1 cellular context compared by ENCODE assay signal in the genomic region with DNA sequence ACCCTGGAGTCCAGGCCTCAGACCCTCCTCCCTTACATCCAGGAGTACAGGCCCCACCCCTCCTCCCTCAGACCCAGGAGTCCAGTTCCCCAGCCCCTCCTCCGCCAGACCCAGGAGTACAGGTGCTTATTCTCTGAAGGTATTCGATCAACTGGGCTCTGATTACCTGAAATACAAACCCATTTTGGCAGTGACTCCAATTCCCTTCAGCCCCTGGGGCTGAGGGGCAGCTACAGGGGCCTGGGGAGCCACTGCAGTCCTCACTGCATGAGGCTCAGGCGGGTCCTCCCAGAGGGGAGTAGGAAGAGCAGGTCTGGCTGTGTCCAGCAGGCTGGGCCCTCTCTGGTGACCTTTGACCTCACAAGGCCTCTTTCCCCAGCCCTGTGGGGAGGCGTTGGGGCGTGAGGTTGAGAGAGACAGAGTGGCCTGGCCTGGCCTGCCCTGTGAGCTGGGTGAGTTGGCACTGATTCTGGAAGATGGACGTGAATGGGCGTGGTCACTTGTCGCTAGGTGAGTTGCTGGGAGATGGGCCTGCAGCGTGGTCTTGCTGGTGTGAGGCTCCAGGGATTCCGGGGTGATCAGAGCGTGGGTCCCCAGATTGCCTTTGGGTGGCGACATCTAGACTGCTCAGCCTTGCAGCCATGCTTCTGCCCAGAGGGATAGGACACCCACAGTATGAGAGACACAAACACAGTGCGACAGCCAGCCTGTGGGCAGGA.
TF ChIP-seq lines count a peak whose summit lies in the region.

No MANE protein-coding gene starts in this region.

TF ChIP-seq in HepG2, 621 proteins besides CTCF, POLR2A, EP300 and RAD21 (continued from another document and continues in another):
- peak; percentile 63 for TF ChIP-seq KDM5B (CRISPR knock-in tag; IDR thresholded peaks at IDR 0.05; ENCODE audit: borderline replicate concordance)
- peak; percentile 92 for TF ChIP-seq ZNF670 (CRISPR knock-in tag; IDR thresholded peaks at IDR 0.05; ENCODE audit: borderline replicate concordance)
- TF ChIP-seq ZNF569 (CRISPR knock-in tag; IDR thresholded peaks at IDR 0.05; ENCODE audit: borderline replicate concordance) = no peak
- TF ChIP-seq, protein P1, sequence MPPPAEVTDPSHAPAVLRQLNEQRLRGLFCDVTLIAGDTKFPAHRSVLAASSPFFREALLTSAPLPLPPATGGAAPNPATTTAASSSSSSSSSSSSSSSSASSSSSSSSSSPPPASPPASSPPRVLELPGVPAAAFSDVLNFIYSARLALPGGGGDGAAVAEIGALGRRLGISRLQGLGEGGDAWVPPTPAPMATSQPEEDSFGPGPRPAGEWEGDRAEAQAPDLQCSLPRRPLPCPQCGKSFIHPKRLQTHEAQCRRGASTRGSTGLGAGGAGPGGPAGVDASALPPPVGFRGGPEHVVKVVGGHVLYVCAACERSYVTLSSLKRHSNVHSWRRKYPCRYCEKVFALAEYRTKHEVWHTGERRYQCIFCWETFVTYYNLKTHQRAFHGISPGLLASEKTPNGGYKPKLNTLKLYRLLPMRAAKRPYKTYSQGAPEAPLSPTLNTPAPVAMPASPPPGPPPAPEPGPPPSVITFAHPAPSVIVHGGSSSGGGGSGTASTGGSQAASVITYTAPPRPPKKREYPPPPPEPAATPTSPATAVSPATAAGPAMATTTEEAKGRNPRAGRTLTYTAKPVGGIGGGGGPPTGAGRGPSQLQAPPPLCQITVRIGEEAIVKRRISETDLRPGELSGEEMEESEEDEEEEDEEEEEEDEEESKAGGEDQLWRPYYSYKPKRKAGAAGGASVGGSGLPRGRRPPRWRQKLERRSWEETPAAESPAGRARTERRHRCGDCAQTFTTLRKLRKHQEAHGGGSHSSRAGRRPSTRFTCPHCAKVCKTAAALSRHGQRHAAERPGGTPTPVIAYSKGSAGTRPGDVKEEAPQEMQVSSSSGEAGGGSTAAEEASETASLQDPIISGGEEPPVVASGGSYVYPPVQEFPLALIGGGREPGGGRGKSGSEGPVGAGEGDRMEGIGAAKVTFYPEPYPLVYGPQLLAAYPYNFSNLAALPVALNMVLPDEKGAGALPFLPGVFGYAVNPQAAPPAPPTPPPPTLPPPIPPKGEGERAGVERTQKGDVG (CRISPR knock-in tag; IDR thresholded peaks at IDR 0.05; ENCODE audit: borderline replicate concordance) = peak; percentile 61; the same call in 1 of the 2 replicates
- TF ChIP-seq ZNF7 (CRISPR knock-in tag; IDR thresholded peaks at IDR 0.05) = peak; percentile 82
- TF ChIP-seq, protein P2, sequence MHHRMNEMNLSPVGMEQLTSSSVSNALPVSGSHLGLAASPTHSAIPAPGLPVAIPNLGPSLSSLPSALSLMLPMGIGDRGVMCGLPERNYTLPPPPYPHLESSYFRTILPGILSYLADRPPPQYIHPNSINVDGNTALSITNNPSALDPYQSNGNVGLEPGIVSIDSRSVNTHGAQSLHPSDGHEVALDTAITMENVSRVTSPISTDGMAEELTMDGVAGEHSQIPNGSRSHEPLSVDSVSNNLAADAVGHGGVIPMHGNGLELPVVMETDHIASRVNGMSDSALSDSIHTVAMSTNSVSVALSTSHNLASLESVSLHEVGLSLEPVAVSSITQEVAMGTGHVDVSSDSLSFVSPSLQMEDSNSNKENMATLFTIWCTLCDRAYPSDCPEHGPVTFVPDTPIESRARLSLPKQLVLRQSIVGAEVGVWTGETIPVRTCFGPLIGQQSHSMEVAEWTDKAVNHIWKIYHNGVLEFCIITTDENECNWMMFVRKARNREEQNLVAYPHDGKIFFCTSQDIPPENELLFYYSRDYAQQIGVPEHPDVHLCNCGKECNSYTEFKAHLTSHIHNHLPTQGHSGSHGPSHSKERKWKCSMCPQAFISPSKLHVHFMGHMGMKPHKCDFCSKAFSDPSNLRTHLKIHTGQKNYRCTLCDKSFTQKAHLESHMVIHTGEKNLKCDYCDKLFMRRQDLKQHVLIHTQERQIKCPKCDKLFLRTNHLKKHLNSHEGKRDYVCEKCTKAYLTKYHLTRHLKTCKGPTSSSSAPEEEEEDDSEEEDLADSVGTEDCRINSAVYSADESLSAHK (CRISPR knock-in tag; IDR thresholded peaks at IDR 0.05; ENCODE audit: borderline replicate concordance) = no peak
- TF ChIP-seq, protein P3, sequence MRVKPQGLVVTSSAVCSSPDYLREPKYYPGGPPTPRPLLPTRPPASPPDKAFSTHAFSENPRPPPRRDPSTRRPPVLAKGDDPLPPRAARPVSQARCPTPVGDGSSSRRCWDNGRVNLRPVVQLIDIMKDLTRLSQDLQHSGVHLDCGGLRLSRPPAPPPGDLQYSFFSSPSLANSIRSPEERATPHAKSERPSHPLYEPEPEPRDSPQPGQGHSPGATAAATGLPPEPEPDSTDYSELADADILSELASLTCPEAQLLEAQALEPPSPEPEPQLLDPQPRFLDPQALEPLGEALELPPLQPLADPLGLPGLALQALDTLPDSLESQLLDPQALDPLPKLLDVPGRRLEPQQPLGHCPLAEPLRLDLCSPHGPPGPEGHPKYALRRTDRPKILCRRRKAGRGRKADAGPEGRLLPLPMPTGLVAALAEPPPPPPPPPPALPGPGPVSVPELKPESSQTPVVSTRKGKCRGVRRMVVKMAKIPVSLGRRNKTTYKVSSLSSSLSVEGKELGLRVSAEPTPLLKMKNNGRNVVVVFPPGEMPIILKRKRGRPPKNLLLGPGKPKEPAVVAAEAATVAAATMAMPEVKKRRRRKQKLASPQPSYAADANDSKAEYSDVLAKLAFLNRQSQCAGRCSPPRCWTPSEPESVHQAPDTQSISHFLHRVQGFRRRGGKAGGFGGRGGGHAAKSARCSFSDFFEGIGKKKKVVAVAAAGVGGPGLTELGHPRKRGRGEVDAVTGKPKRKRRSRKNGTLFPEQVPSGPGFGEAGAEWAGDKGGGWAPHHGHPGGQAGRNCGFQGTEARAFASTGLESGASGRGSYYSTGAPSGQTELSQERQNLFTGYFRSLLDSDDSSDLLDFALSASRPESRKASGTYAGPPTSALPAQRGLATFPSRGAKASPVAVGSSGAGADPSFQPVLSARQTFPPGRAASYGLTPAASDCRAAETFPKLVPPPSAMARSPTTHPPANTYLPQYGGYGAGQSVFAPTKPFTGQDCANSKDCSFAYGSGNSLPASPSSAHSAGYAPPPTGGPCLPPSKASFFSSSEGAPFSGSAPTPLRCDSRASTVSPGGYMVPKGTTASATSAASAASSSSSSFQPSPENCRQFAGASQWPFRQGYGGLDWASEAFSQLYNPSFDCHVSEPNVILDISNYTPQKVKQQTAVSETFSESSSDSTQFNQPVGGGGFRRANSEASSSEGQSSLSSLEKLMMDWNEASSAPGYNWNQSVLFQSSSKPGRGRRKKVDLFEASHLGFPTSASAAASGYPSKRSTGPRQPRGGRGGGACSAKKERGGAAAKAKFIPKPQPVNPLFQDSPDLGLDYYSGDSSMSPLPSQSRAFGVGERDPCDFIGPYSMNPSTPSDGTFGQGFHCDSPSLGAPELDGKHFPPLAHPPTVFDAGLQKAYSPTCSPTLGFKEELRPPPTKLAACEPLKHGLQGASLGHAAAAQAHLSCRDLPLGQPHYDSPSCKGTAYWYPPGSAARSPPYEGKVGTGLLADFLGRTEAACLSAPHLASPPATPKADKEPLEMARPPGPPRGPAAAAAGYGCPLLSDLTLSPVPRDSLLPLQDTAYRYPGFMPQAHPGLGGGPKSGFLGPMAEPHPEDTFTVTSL (CRISPR knock-in tag; IDR thresholded peaks at IDR 0.05; ENCODE audit: borderline replicate concordance) = peak; percentile 47
- no peak for TF ChIP-seq IKZF4 (CRISPR knock-in tag; IDR thresholded peaks at IDR 0.05; ENCODE audit: borderline replicate concordance, low read depth, not compliant biosample characterization)
- peak; percentile 63; the same call in 1 of the 2 replicates for TF ChIP-seq ZNF430 (CRISPR knock-in tag; IDR thresholded peaks at IDR 0.05)
- TF ChIP-seq ZNF572 (CRISPR knock-in tag; IDR thresholded peaks at IDR 0.05) = peak; percentile 71; the same call in 1 of the 2 replicates
- TF ChIP-seq SIN3A (IDR thresholded peaks at IDR 0.05; ENCODE audit: borderline replicate concordance, low read depth, low read length) = no peak
- TF ChIP-seq MTF2 (CRISPR knock-in tag; IDR thresholded peaks at IDR 0.05; ENCODE audit: borderline replicate concordance) = no peak
- no peak for TF ChIP-seq MAF1 (CRISPR knock-in tag; IDR thresholded peaks at IDR 0.05; ENCODE audit: borderline replicate concordance)
- TF ChIP-seq REL (CRISPR knock-in tag; conservative IDR thresholded peaks at IDR 0.05) = no peak
- TF ChIP-seq FOXA3 (CRISPR knock-in tag; IDR thresholded peaks at IDR 0.05) = no peak
- TF ChIP-seq, protein P4, sequence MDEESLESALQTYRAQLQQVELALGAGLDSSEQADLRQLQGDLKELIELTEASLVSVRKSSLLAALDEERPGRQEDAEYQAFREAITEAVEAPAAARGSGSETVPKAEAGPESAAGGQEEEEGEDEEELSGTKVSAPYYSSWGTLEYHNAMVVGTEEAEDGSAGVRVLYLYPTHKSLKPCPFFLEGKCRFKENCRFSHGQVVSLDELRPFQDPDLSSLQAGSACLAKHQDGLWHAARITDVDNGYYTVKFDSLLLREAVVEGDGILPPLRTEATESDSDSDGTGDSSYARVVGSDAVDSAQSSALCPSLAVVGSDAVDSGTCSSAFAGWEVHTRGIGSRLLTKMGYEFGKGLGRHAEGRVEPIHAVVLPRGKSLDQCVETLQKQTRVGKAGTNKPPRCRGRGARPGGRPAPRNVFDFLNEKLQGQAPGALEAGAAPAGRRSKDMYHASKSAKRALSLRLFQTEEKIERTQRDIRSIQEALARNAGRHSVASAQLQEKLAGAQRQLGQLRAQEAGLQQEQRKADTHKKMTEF (CRISPR knock-in tag; IDR thresholded peaks at IDR 0.05) = no peak; the same call in 1 of the 2 replicates
- TF ChIP-seq, protein P5, sequence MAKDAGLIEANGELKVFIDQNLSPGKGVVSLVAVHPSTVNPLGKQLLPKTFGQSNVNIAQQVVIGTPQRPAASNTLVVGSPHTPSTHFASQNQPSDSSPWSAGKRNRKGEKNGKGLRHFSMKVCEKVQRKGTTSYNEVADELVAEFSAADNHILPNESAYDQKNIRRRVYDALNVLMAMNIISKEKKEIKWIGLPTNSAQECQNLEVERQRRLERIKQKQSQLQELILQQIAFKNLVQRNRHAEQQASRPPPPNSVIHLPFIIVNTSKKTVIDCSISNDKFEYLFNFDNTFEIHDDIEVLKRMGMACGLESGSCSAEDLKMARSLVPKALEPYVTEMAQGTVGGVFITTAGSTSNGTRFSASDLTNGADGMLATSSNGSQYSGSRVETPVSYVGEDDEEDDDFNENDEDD (CRISPR knock-in tag; IDR thresholded peaks at IDR 0.05; ENCODE audit: borderline replicate concordance) = 0 out of 2 replicates have a peak, but pooled peaks have one; percentile 11
- 0 out of 2 replicates have a peak, but pooled peaks have one; percentile 1 for TF ChIP-seq FOXJ3 (CRISPR knock-in tag; IDR thresholded peaks at IDR 0.05; ENCODE audit: borderline replicate concordance)
- TF ChIP-seq KDM1A (CRISPR knock-in tag; IDR thresholded peaks at IDR 0.05) = no peak
- no peak for TF ChIP-seq SRSF4 (IDR thresholded peaks at IDR 0.05; ENCODE audit: low read depth, low read length, poor library complexity, severe bottlenecking)
- TF ChIP-seq ZNF331 (CRISPR knock-in tag; IDR thresholded peaks at IDR 0.05) = 0 out of 2 replicates have a peak, but pooled peaks have one; percentile 35
- TF ChIP-seq ZNF460 (CRISPR knock-in tag; IDR thresholded peaks at IDR 0.05; ENCODE audit: borderline replicate concordance) = peak; percentile 22; the same call in 1 of the 2 replicates
- TF ChIP-seq SOX5 (CRISPR knock-in tag; IDR thresholded peaks at IDR 0.05; ENCODE audit: borderline replicate concordance) = no peak
- no peak for TF ChIP-seq EHMT2 (IDR thresholded peaks at IDR 0.05; ENCODE audit: borderline replicate concordance, low read depth, low read length)
- no peak for TF ChIP-seq ZBTB7A (CRISPR knock-in tag; IDR thresholded peaks at IDR 0.05)
- no peak for TF ChIP-seq HNRNPK (IDR thresholded peaks at IDR 0.05; ENCODE audit: low read depth, low read length, poor library complexity, severe bottlenecking)
- peak; percentile 24; the same call in 1 of the 2 replicates for TF ChIP-seq ZNF788 (CRISPR knock-in tag; IDR thresholded peaks at IDR 0.05; ENCODE audit: borderline replicate concordance)
- TF ChIP-seq, protein P6, sequence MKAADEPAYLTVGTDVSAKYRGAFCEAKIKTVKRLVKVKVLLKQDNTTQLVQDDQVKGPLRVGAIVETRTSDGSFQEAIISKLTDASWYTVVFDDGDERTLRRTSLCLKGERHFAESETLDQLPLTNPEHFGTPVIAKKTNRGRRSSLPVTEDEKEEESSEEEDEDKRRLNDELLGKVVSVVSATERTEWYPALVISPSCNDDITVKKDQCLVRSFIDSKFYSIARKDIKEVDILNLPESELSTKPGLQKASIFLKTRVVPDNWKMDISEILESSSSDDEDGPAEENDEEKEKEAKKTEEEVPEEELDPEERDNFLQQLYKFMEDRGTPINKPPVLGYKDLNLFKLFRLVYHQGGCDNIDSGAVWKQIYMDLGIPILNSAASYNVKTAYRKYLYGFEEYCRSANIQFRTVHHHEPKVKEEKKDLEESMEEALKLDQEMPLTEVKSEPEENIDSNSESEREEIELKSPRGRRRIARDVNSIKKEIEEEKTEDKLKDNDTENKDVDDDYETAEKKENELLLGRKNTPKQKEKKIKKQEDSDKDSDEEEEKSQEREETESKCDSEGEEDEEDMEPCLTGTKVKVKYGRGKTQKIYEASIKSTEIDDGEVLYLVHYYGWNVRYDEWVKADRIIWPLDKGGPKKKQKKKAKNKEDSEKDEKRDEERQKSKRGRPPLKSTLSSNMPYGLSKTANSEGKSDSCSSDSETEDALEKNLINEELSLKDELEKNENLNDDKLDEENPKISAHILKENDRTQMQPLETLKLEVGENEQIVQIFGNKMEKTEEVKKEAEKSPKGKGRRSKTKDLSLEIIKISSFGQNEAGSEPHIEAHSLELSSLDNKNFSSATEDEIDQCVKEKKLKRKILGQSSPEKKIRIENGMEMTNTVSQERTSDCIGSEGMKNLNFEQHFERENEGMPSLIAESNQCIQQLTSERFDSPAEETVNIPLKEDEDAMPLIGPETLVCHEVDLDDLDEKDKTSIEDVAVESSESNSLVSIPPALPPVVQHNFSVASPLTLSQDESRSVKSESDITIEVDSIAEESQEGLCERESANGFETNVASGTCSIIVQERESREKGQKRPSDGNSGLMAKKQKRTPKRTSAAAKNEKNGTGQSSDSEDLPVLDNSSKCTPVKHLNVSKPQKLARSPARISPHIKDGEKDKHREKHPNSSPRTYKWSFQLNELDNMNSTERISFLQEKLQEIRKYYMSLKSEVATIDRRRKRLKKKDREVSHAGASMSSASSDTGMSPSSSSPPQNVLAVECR (CRISPR knock-in tag; IDR thresholded peaks at IDR 0.05; ENCODE audit: borderline replicate concordance) = peak; percentile 4; the same call in 1 of the 2 replicates
- TF ChIP-seq SOX6 (IDR thresholded peaks at IDR 0.05) = no peak
- no peak for TF ChIP-seq SOX6 (CRISPR knock-in tag; IDR thresholded peaks at IDR 0.05)
- no peak for TF ChIP-seq HDAC6 (IDR thresholded peaks at IDR 0.05; ENCODE audit: low read depth, low read length)
- peak; percentile 62; the same call in 1 of the 2 replicates for TF ChIP-seq ZNF879 (CRISPR knock-in tag; IDR thresholded peaks at IDR 0.05)
- TF ChIP-seq ESRRA (CRISPR knock-in tag; IDR thresholded peaks at IDR 0.05; ENCODE audit: low read depth) = 0 out of 2 replicates have a peak, but pooled peaks have one; percentile 4
- peak; percentile 83; the same call in 1 of the 2 replicates for TF ChIP-seq ZNF816 (CRISPR knock-in tag; IDR thresholded peaks at IDR 0.05; ENCODE audit: borderline replicate concordance)
- TF ChIP-seq SSRP1 (CRISPR knock-in tag; IDR thresholded peaks at IDR 0.05) = 0 out of 2 replicates have a peak, but pooled peaks have one; percentile 23
- peak; percentile 92 for TF ChIP-seq RFX5 (IDR thresholded peaks at IDR 0.05; ENCODE audit: low read depth, low read length)
- peak; percentile 95 for TF ChIP-seq NR2C2 (CRISPR knock-in tag; IDR thresholded peaks at IDR 0.05; ENCODE audit: borderline replicate concordance)
- no peak for TF ChIP-seq TP53 (CRISPR knock-in tag; conservative IDR thresholded peaks at IDR 0.05)
- no peak for TF ChIP-seq NCOA1 (CRISPR knock-in tag; IDR thresholded peaks at IDR 0.05)
- TF ChIP-seq ARNT2 (CRISPR knock-in tag; IDR thresholded peaks at IDR 0.05; ENCODE audit: low read depth) = peak; percentile 82
- TF ChIP-seq ZNF143 (CRISPR knock-in tag; IDR thresholded peaks at IDR 0.05) = no peak; the same call in 1 of the 2 replicates
